1 cellular context compared by ENCODE assay signal in genomic region chr1:16092097-16092922, GRCh38.
TF ChIP-seq lines count a peak whose summit lies in the region.

No MANE protein-coding gene starts in this region.

TF ChIP-seq in HepG2, 621 proteins besides CTCF, POLR2A, EP300 and RAD21 (continues in another document):
- TF ChIP-seq MXD3 (CRISPR knock-in tag; IDR thresholded peaks at IDR 0.05) (no peak), SPEN (CRISPR knock-in tag; IDR thresholded peaks at IDR 0.05; ENCODE audit: low read depth) (no peak), NRL (CRISPR knock-in tag; IDR thresholded peaks at IDR 0.05; ENCODE audit: borderline replicate concordance) (peak; percentile 45; the same call in 1 of the 2 replicates), ZBTB2 (CRISPR knock-in tag; IDR thresholded peaks at IDR 0.05; ENCODE audit: low read depth) (no peak), ZNF331 (CRISPR knock-in tag; IDR thresholded peaks at IDR 0.05) (no peak), PCBP2 (optimal IDR thresholded peaks at IDR 0.05; ENCODE audit: low read depth, low read length, poor library complexity, severe bottlenecking) (no peak), AGO1 (IDR thresholded peaks at IDR 0.05; ENCODE audit: low read depth, low read length, poor library complexity, severe bottlenecking) (no peak), FOXO1 (CRISPR knock-in tag; IDR thresholded peaks at IDR 0.05) (no peak), ZNF513 (CRISPR knock-in tag; conservative IDR thresholded peaks at IDR 0.05) (no peak), ZNF503 (CRISPR knock-in tag; IDR thresholded peaks at IDR 0.05) (no peak), AFF4 (CRISPR knock-in tag; IDR thresholded peaks at IDR 0.05) (no peak), TFAP4 (IDR thresholded peaks at IDR 0.05; ENCODE audit: borderline replicate concordance, low read depth) (peak; percentile 10; the same call in 1 of the 2 replicates), ZNF790 (CRISPR knock-in tag; IDR thresholded peaks at IDR 0.05; ENCODE audit: borderline replicate concordance) (no peak), ZKSCAN1 (IDR thresholded peaks at IDR 0.05; ENCODE audit: low read length) (no peak), ZNF768 (CRISPR knock-in tag; IDR thresholded peaks at IDR 0.05) (peak; percentile 84; the same call in 1 of the 2 replicates), SAFB2 (CRISPR knock-in tag; IDR thresholded peaks at IDR 0.05; ENCODE audit: borderline replicate concordance, low read depth) (no peak), TP53 (CRISPR knock-in tag; conservative IDR thresholded peaks at IDR 0.05) (no peak), ZNF747 (CRISPR knock-in tag; IDR thresholded peaks at IDR 0.05; ENCODE audit: borderline replicate concordance) (no peak), ZNF362 (CRISPR knock-in tag; IDR thresholded peaks at IDR 0.05; ENCODE audit: borderline replicate concordance) (0 out of 2 replicates have a peak, but pooled peaks have one; percentile 1), SOX13 (IDR thresholded peaks at IDR 0.05) (no peak), SOX13 (CRISPR knock-in tag; conservative IDR thresholded peaks at IDR 0.05 in 1 of 2, IDR thresholded peaks at IDR 0.05 in 1 of 2) (no peak), ZNF281 (CRISPR knock-in tag; IDR thresholded peaks at IDR 0.05; ENCODE audit: borderline replicate concordance) (no peak), USF2 (IDR thresholded peaks at IDR 0.05; ENCODE audit: low read depth, low read length) (peak; percentile 74), USF2 (CRISPR knock-in tag; IDR thresholded peaks at IDR 0.05; ENCODE audit: borderline replicate concordance) (peak; percentile 75; the same call in 1 of the 2 replicates), ZGPAT (CRISPR knock-in tag; IDR thresholded peaks at IDR 0.05) (no peak), ZNF335 (CRISPR knock-in tag; IDR thresholded peaks at IDR 0.05) (no peak), TRIM24 (CRISPR knock-in tag; IDR thresholded peaks at IDR 0.05) (no peak), ZBTB33 (CRISPR knock-in tag; IDR thresholded peaks at IDR 0.05) (no peak), CENPBD1 (CRISPR knock-in tag; IDR thresholded peaks at IDR 0.05; ENCODE audit: borderline replicate concordance, low read depth) (no peak), ZNF891 (CRISPR knock-in tag; IDR thresholded peaks at IDR 0.05) (0 out of 2 replicates have a peak, but pooled peaks have one; percentile 21), E2F5 (CRISPR knock-in tag; conservative IDR thresholded peaks at IDR 0.05) (no peak), NONO (IDR thresholded peaks at IDR 0.05) (no peak), NONO (CRISPR knock-in tag; conservative IDR thresholded peaks at IDR 0.05) (no peak), ZNF501 (CRISPR knock-in tag; IDR thresholded peaks at IDR 0.05) (no peak), ZSCAN29 (CRISPR knock-in tag; conservative IDR thresholded peaks at IDR 0.05) (peak; percentile 96), ZFY (CRISPR knock-in tag; IDR thresholded peaks at IDR 0.05) (no peak)
